ENCODE assay signal across 9 cellular contexts in genomic region chr19:8512991-8513686, GRCh38. TPM values are rescaled to one million over a fixed set of nuclear protein-coding genes. Genes with fewer than 3 reads are reported as not detected.
DNase-seq lines count a peak whose midpoint lies in the region; ATAC-seq and TF ChIP-seq lines count a peak whose summit lies in the region.
"Had no signal": no experiment of that assay in that cellular context is flagged by ENCODE, and none has a peak within 500 bp of the region (broad histone marks: within the 10 kb centered on the region; RNA-seq: fewer than 3 reads in every experiment).

No MANE protein-coding gene starts in this region.

- H3K36me3 Mint-ChIP-seq in activated naive CD4-positive, alpha-beta T cell treated with anti-CD3 and anti-CD28 coated beads, Interleukin-2, amount 50 U/mL, for 24 hours = peaks cover 2% of the 10 kb centered on the region
- H3K36me3 Mint-ChIP-seq in memory B cell = no peaks in the 10 kb centered on the region

- WGBS in body of pancreas, 2 donors = 58 to 76% methylated on average over 15 to 16 of the region's 19 CpGs
- WGBS in transverse colon (ENCODE audit: low coverage in 1 of 2), 2 donors = 66 to 80% methylated on average over 2 to 19 of the region's 19 CpGs

- no peaks in the 10 kb centered on the region for H3K36me3 ChIP-seq in body of pancreas (replicated peaks in 1 of 2; ENCODE audit: insufficient read depth in 1 of 2, low read depth in 2 of 2)
- peaks cover 0 to 6% (median 0%) of the 10 kb centered on the region in 4 donors for H3K36me3 ChIP-seq in transverse colon

- H3K4me1 ChIP-seq in body of pancreas (peaks cover 17% of the 10 kb centered on the region), transverse colon (peaks cover 10 to 26% (median 22%) of the 10 kb centered on the region in 4 donors)

- peak overlapping the region; percentile 99 for H3K27ac Mint-ChIP-seq in activated naive CD4-positive, alpha-beta T cell treated with anti-CD3 and anti-CD28 coated beads, Interleukin-2, amount 50 U/mL, for 24 hours
- peak overlapping the region; percentile 100 for H3K27ac Mint-ChIP-seq in memory B cell

- H3K4me1 Mint-ChIP-seq in activated naive CD4-positive, alpha-beta T cell treated with anti-CD3 and anti-CD28 coated beads, Interleukin-2, amount 50 U/mL, for 24 hours = peaks cover 50% of the 10 kb centered on the region
- peaks cover 23% of the 10 kb centered on the region for H3K4me1 Mint-ChIP-seq in memory B cell

- intact Hi-C loops in body of pancreas (cut with DNase I) (no loop called here), transverse colon (cut with DNase I; ENCODE audit: low total_unique reads) (no loop called here)

- peak overlapping the region; percentile 97 to 100 (median 100) for H3K27ac ChIP-seq in body of pancreas
- peak overlapping the region; percentile 94 to 99 (median 96) for H3K27ac ChIP-seq in transverse colon

- no peaks in the 10 kb centered on the region for H3K27me3 ChIP-seq in body of pancreas
- H3K27me3 ChIP-seq in transverse colon = no peaks in the 10 kb centered on the region

- H3K4me3 ChIP-seq in body of pancreas = peak overlapping the region in 1 of 2 donors; percentile 73
- H3K4me3 ChIP-seq in transverse colon = peak overlapping the region; percentile 41 to 85 (median 73)

- no peak for TF ChIP-seq POLR2A in body of pancreas (IDR thresholded peaks at IDR 0.05)
- TF ChIP-seq POLR2A in transverse colon (IDR thresholded peaks at IDR 0.05) = no peak

- in situ Hi-C loops in transverse colon (cut with MboI; ENCODE audit: low pct_ligation_motif_present in 1 of 4, low pct_unique_long_range_greater_than_20kb in 1 of 4, low sequenced_read_pairs in 3 of 4) = loop anchor here in 1 of 4 donors (25.0 kb wide), 1 partner anchor 101 kb away; the partner anchor contains the start of gene MARCHF2

- TF ChIP-seq CTCF in body of pancreas (IDR thresholded peaks at IDR 0.05) (no peak), transverse colon (IDR thresholded peaks at IDR 0.05) (no peak)

- no peaks in the 10 kb centered on the region for H3K9me3 Mint-ChIP-seq in activated naive CD4-positive, alpha-beta T cell treated with anti-CD3 and anti-CD28 coated beads, Interleukin-2, amount 50 U/mL, for 24 hours
- H3K9me3 Mint-ChIP-seq in memory B cell = no peaks in the 10 kb centered on the region

- no peak for TF ChIP-seq EP300 in transverse colon (IDR thresholded peaks at IDR 0.05; ENCODE audit: low read depth)

- peak overlapping the region; percentile 95 for H3K4me3 Mint-ChIP-seq in activated naive CD4-positive, alpha-beta T cell treated with anti-CD3 and anti-CD28 coated beads, Interleukin-2, amount 50 U/mL, for 24 hours
- H3K4me3 Mint-ChIP-seq in memory B cell = peak overlapping the region; percentile 99

- no peaks in the 10 kb centered on the region for H3K27me3 Mint-ChIP-seq in activated naive CD4-positive, alpha-beta T cell treated with anti-CD3 and anti-CD28 coated beads, Interleukin-2, amount 50 U/mL, for 24 hours
- H3K27me3 Mint-ChIP-seq in memory B cell = no peaks in the 10 kb centered on the region

- DNase-seq in activated naive CD4-positive, alpha-beta T cell treated with Interleukin-2 at 50 U/mL for 16 hours = no peak
- DNase-seq in body of pancreas = no peak
- no peak for DNase-seq in memory B cell (ENCODE audit: low spot score in 2 of 2)
- DNase-seq in transverse colon = no peak
- no peak for DNase-seq in SW480 (ENCODE audit: low spot score)
- DNase-seq in midbrain (lab: John Stamatoyannopoulos, UW) = no peak
- DNase-seq in occipital lobe (lab: John Stamatoyannopoulos, UW) = no peak

- H3K9me3 ChIP-seq in body of pancreas = no peaks in the 10 kb centered on the region
- no peaks in the 10 kb centered on the region for H3K9me3 ChIP-seq in transverse colon

- ATAC-seq in body of pancreas (no peak), memory B cell (ENCODE audit: low read depth) (no peak)

RNA-seq across cellular contexts. Expression of gene ZNF414, which starts 0.8 kb away (rescaled TPM):
- 10 to 100 TPM; 25.4 to 34.2 TPM for total RNA-seq in body of pancreas
- total RNA-seq in transverse colon = 10 to 100 TPM in 3 of 4 donors, 1 to 10 TPM in 1; 7.8 to 13.8 (median 11.0) TPM
- total RNA-seq in occipital lobe = 1.6 TPM

RNA-seq across cellular contexts. Expression of gene PRAM1, which starts 10.7 kb away (rescaled TPM):
- total RNA-seq in body of pancreas (under 1 TPM; 0.26 to 0.33 TPM), transverse colon (1 to 10 TPM in 1 of 4 donors, under 1 TPM in 1, not detected in 2; 0.95 to 6.4 TPM), occipital lobe (not detected)
- total RNA-seq: Daoy had no signal
